In genomic region chr5:142598338-142598700, GRCh38 we compare ENCODE assay signal across 11 cellular contexts.
"Had no signal": no experiment of that assay in that cellular context is flagged by ENCODE, and none has a peak within 500 bp of the region (broad histone marks: within the 10 kb centered on the region; RNA-seq: fewer than 3 reads in every experiment).

No MANE protein-coding gene starts in this region.

- H3K4me3 Mint-ChIP-seq: activated CD8-positive, alpha-beta T cell treated with anti-CD3 and anti-CD28 coated beads, Interleukin-2, amount 10 ng/mL, durations not matched to agents 7 days and 5 days; activated naive CD4-positive, alpha-beta T cell treated with anti-CD3 and anti-CD28 coated beads for 36 hours; brain; dendritic cell treated with granulocyte-macrophage colony-stimulating factor and Interleukin-4, amounts not matched to agents 40 ng/mL and 50 ng/mL, for 4 days; effector memory CD8-positive, alpha-beta T cell; immature natural killer cell; WTC11 had no signal

- H3K27me3 Mint-ChIP-seq: brain had no signal

- H3K4me1 ChIP-seq: pancreas had no signal

- H3K4me3 ChIP-seq: pancreas, thyroid gland, vagina had no signal

- H3K36me3 Mint-ChIP-seq: brain, immature natural killer cell, WTC11 had no signal

- H3K27me3 ChIP-seq: pancreas, thyroid gland, vagina had no signal

- H3K27ac Mint-ChIP-seq: activated CD8-positive, alpha-beta T cell treated with anti-CD3 and anti-CD28 coated beads, Interleukin-2, amount 10 ng/mL, durations not matched to agents 7 days and 5 days; activated naive CD4-positive, alpha-beta T cell treated with anti-CD3 and anti-CD28 coated beads for 36 hours; dendritic cell treated with granulocyte-macrophage colony-stimulating factor and Interleukin-4, amounts not matched to agents 40 ng/mL and 50 ng/mL, for 4 days; effector memory CD8-positive, alpha-beta T cell; immature natural killer cell had no signal

- H3K4me1 Mint-ChIP-seq: immature natural killer cell had no signal

- H3K9me3 Mint-ChIP-seq: activated naive CD4-positive, alpha-beta T cell treated with anti-CD3 and anti-CD28 coated beads for 36 hours; brain; dendritic cell treated with granulocyte-macrophage colony-stimulating factor and Interleukin-4, amounts not matched to agents 40 ng/mL and 50 ng/mL, for 4 days; effector memory CD8-positive, alpha-beta T cell; immature natural killer cell had no signal

- FAIRE-seq: pancreas had no signal

- H3K9me3 ChIP-seq: pancreas, thyroid gland, vagina had no signal

- DNase-seq: activated CD8-positive, alpha-beta memory T cell treated with anti-CD3 and anti-CD28 coated beads, Interleukin-2, amount 50 U/mL, for 48 hours; activated CD8-positive, alpha-beta T cell treated with anti-CD3 and anti-CD28 coated beads, Interleukin-2, amount 10 ng/mL, durations not matched to agents 7 days and 5 days; effector memory CD8-positive, alpha-beta T cell; immature natural killer cell; pancreas had no signal

- H3K36me3 ChIP-seq: pancreas, thyroid gland, vagina had no signal

- H3K27ac ChIP-seq: pancreas, vagina had no signal

- ATAC-seq: activated CD8-positive, alpha-beta T cell treated with anti-CD3 and anti-CD28 coated beads, Interleukin-2, amount 10 ng/mL, durations not matched to agents 7 days and 5 days; effector memory CD8-positive, alpha-beta T cell had no signal
